ENCODE assay signal across 8 cellular contexts in the genomic region with DNA sequence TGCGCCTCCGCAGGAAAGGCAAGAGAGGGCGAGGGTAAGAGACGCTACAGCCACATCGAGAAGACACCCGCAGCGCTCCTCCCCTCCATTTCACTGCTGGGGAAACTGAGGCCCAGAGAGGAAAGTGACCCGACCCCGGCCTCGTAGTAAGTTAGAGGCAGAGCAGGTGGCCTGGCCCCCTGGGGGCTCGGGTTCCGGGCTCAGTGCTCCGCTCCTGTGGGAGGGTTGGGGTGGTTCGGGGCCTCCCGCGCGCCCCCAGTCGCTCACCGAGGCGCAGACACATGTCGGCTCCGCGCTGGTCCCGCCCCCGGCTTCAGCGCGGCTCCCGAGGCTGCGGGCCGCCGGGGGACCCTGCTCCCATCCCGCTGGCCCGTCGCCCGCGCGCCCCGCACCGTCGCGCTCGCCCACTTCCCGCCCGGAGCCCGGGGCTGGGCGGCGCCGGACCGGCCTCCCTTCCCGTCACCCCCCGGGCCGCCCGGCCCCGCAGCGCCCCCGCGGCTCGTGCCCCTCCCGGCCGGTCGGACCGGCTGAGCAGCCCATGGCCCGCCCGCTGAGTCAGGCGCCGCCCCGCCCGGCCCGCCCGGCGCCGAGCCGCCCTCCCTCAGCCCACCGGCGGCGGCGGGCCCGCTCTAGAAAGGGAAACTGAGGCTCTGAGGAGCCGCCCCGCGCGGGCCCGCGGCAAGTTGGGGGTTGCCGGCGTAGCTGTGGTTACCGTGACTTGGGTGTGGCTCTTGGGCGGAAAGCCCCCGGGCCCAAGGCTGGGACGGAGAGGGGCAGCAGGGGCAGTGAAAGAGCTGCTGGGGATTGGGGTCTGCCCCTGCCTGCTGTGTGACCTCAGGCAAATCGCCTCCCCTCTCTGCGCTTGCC. TPM values are rescaled to one million over a fixed set of nuclear protein-coding genes. Genes with fewer than 3 reads are reported as not detected.
DNase-seq lines count a peak whose midpoint lies in the region; ATAC-seq and TF ChIP-seq lines count a peak whose summit lies in the region.

A gene with protein sequence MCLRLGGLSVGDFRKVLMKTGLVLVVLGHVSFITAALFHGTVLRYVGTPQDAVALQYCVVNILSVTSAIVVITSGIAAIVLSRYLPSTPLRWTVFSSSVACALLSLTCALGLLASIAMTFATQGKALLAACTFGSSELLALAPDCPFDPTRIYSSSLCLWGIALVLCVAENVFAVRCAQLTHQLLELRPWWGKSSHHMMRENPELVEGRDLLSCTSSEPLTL (minus strand): TSS at position 434 of the 867 bp plus-strand sequence. CDS start 151 bp downstream, at position 283.

- no peak within 1 kb of the TSS for H3K27ac ChIP-seq in osteoblast (ENCODE audit: low read depth, low read length)

- no peaks in the 10 kb centered on the region for H3K9me3 ChIP-seq in osteoblast (ENCODE audit: low read depth, low read length)

- peaks cover 6% of the 10 kb centered on the region for H3K27me3 ChIP-seq in osteoblast (ENCODE audit: insufficient read depth, low read length)

- no peaks in the 10 kb centered on the region for H3K79me2 ChIP-seq in osteoblast (ENCODE audit: insufficient read depth, low read length)

- no peaks in the 10 kb centered on the region for H3K36me3 Mint-ChIP-seq in activated B cell treated with CpG ODN at 0.5 μM for 24 hours (ENCODE audit: low read depth)

- H3K4me1 ChIP-seq in osteoblast (ENCODE audit: insufficient read depth, low read length): peaks cover 5% of the 10 kb centered on the region

- no peak for TF ChIP-seq CTCF in AG09309 (IDR thresholded peaks at IDR 0.05; ENCODE audit: control insufficient read depth, insufficient read depth, low read depth, low read length, missing control alignments)
- TF ChIP-seq CTCF in activated B cell treated with CpG ODN at 0.5 μM for 24 hours (IDR thresholded peaks at IDR 0.05): no peak
- TF ChIP-seq CTCF in osteoblast (IDR thresholded peaks at IDR 0.05; ENCODE audit: extremely low read depth, low read depth, low read length): no peak

- intact Hi-C loops in activated B cell treated with CpG ODN at 0.5 μM for 24 hours (cut with micrococcal nuclease): no loop called here

- peak within 1 kb of the TSS; percentile 88 for H3K4me2 ChIP-seq in osteoblast (ENCODE audit: insufficient read depth, low read length)

- H3K4me1 Mint-ChIP-seq in activated B cell treated with CpG ODN at 0.5 μM for 24 hours: peaks cover 8% of the 10 kb centered on the region

- H3K27me3 Mint-ChIP-seq in activated B cell treated with CpG ODN at 0.5 μM for 24 hours: peaks cover 34% of the 10 kb centered on the region

- H3K36me3 ChIP-seq in osteoblast (ENCODE audit: insufficient read depth, low read length): no peaks in the 10 kb centered on the region

- H3K4me3 ChIP-seq in AG09309 (ENCODE audit: control insufficient read depth, low read depth, low read length) (peak within 1 kb of the TSS; percentile 67), osteoblast (ENCODE audit: insufficient read depth, low read length) (peak within 1 kb of the TSS; percentile 70)

- DNase-seq in AG09309 (ENCODE audit: low read depth) (no peak), H4 (ENCODE audit: low spot score) (no peak), activated B cell treated with CpG ODN at 0.5 μM for 24 hours (no peak), glomerular visceral epithelial cell (ENCODE audit: extremely low spot score) (peak; percentile 36), osteoblast (ENCODE audit: insufficient read length, low spot score, missing footprints) (peak; percentile 97), putamen (ENCODE audit: low spot score) (no peak), HuH-7.5 (ENCODE audit: low spot score) (no peak), NK-92 (lab: John Stamatoyannopoulos, UW; ENCODE audit: unreplicated experiment) (no peak)

- CTCF ChIA-PET in activated B cell treated with CpG ODN at 0.5 μM for 24 hours (lab: Charles Lee): no interaction called here

- peak within 1 kb of the TSS; percentile 78 for H3K4me3 Mint-ChIP-seq in activated B cell treated with CpG ODN at 0.5 μM for 24 hours

- ATAC-seq in activated B cell treated with CpG ODN at 0.5 μM for 24 hours (ENCODE audit: low read depth): peak; percentile 70

- no peaks in the 10 kb centered on the region for H4K20me1 ChIP-seq in osteoblast (ENCODE audit: insufficient read depth, low read length)

- POLR2A ChIA-PET in activated B cell treated with CpG ODN at 0.5 μM for 24 hours (lab: Charles Lee): no interaction called here

- H2AFZ ChIP-seq in osteoblast (ENCODE audit: low read length): peak within 1 kb of the TSS; percentile 85

- H3K9me3 Mint-ChIP-seq in activated B cell treated with CpG ODN at 0.5 μM for 24 hours: no peaks in the 10 kb centered on the region

- no peak within 1 kb of the TSS for H3K27ac Mint-ChIP-seq in activated B cell treated with CpG ODN at 0.5 μM for 24 hours

RNA-seq across cellular contexts. Expression of the gene that starts here (rescaled TPM):
- 81.8 and 118 TPM in 2 replicates for total RNA-seq in H4 (2014; rRNA removed; shearing (Covaris generic))
- total RNA-seq in activated B cell treated with CpG ODN at 0.5 μM for 24 hours (0.44 and 0.66 TPM in 2 replicates), osteoblast (16.5 and 22.4 TPM in 2 replicates)

Comparison
In these comparisons a context has a peak if more than half of its experiments do, and no peak if none do; other contexts are left out.
1. RNA of the gene that starts here (total RNA-seq): 81.8 to 118 TPM in H4 and 16.5 to 22.4 TPM in osteoblast; 0.44 to 0.66 TPM in activated B cell treated with CpG ODN at 0.5 μM for 24 hours; every median in the first group is over 10 times any median in the second.
2. Peak in ATAC-seq in activated B cell treated with CpG ODN at 0.5 μM for 24 hours; RNA of the gene not detected or under 1 TPM.
3. DNase-seq: peak in glomerular visceral epithelial cell (single experiment) and osteoblast (single experiment); none in AG09309 (single experiment), H4 (single experiment), activated B cell treated with CpG ODN at 0.5 μM for 24 hours (single experiment), putamen (single experiment), HuH-7.5 (single experiment) and NK-92 (single experiment).